ENCODE assay signal across 9 cellular contexts in genomic region chr10:89369142-89370105, GRCh38. TPM values are rescaled to one million over a fixed set of nuclear protein-coding genes. Genes with fewer than 3 reads are reported as not detected.
DNase-seq lines count a peak whose midpoint lies in the region; ATAC-seq and TF ChIP-seq lines count a peak whose summit lies in the region.
"Had no signal": no experiment of that assay in that cellular context is flagged by ENCODE, and none has a peak within 500 bp of the region (broad histone marks: within the 10 kb centered on the region; RNA-seq: fewer than 3 reads in every experiment).

No MANE protein-coding gene starts in this region.

- H3K36me3 ChIP-seq in Caco-2 (ENCODE audit: control insufficient read depth, insufficient read depth, low read length) (no peaks in the 10 kb centered on the region), lower lobe of right lung (no peaks in the 10 kb centered on the region)

- H3K4me1 Mint-ChIP-seq in Caco-2 (ENCODE audit: low read depth, unreplicated experiment) (peaks cover 20% of the 10 kb centered on the region), glutamatergic neuron (ENCODE audit: low read depth, unreplicated experiment) (no peaks in the 10 kb centered on the region)

- no peak for DNase-seq in Caco-2
- DNase-seq in HL-60 (ENCODE audit: low read depth in 1 of 2, low spot score in 1 of 2), result no peak
- peak; percentile 68 for DNase-seq in astrocyte of the spinal cord (ENCODE audit: low read depth, low spot score)
- DNase-seq in lower lobe of right lung, result no peak
- DNase-seq in stimulated activated CD4-positive, alpha-beta T cell treated with anti-CD3 and anti-CD28 coated beads, Interleukin-2, amount 100 ng/mL, for 24 hours, result no peak
- no peak for DNase-seq in lower leg skin (ENCODE audit: low spot score in 2 of 2)
- DNase-seq in glutamatergic neuron, result no peak
- DNase-seq in DMS79 treated with DMSO at 0.1 percent for 48 hours (lab: John Stamatoyannopoulos, UW), result no peak

- H3K27me3 ChIP-seq in Caco-2 (replicated peaks; ENCODE audit: control insufficient read depth, insufficient read depth, low read length) (no peaks in the 10 kb centered on the region), HL-60 (ENCODE audit: insufficient read depth, poor library complexity, severe bottlenecking) (peaks cover 2% of the 10 kb centered on the region), lower lobe of right lung (ENCODE audit: low read depth) (no peaks in the 10 kb centered on the region)

- TF ChIP-seq POLR2A in lower leg skin (IDR thresholded peaks at IDR 0.05), result no peak

- H3K4me3 ChIP-seq in Caco-2 (ENCODE audit: low read depth, low read length) (no peak overlapping the region), HL-60 (replicated peaks; ENCODE audit: insufficient read depth, low read length) (no peak overlapping the region), astrocyte of the spinal cord (ENCODE audit: low read depth, low read length) (no peak overlapping the region), lower lobe of right lung (no peak overlapping the region), lower leg skin (ENCODE audit: low read depth, poor library complexity, severe bottlenecking) (no peak overlapping the region)

- TF ChIP-seq CTCF in Caco-2 (IDR thresholded peaks at IDR 0.05; ENCODE audit: insufficient read depth in 1 of 2, low read depth in 1 of 2, low read length in 1 of 2, severe bottlenecking in 1 of 2, unreplicated experiment in 1 of 2) (peak; percentile 53 to 54), HL-60 (IDR thresholded peaks at IDR 0.05; ENCODE audit: insufficient read depth, low read length) (peak; percentile 39), astrocyte of the spinal cord (IDR thresholded peaks at IDR 0.05; ENCODE audit: low read depth, low read length) (peak; percentile 63), lower lobe of right lung (IDR thresholded peaks at IDR 0.05) (peak; percentile 58), lower leg skin (IDR thresholded peaks at IDR 0.05) (no peak), glutamatergic neuron (IDR thresholded peaks at IDR 0.05; ENCODE audit: partially characterized antibody, unreplicated experiment) (no peak)

- peak; percentile 37 to 38 for ATAC-seq in lower lobe of right lung

- H3K27ac ChIP-seq in HL-60 (replicated peaks) (no peak overlapping the region), lower lobe of right lung (no peak overlapping the region)

- no peaks in the 10 kb centered on the region for H3K36me3 Mint-ChIP-seq in Caco-2 (ENCODE audit: insufficient read depth, unreplicated experiment)
- no peaks in the 10 kb centered on the region for H3K36me3 Mint-ChIP-seq in glutamatergic neuron (ENCODE audit: unreplicated experiment)
- H3K36me3 Mint-ChIP-seq: naive thymus-derived CD8-positive, alpha-beta T cell had no signal

- H3K27me3 Mint-ChIP-seq in Caco-2 (ENCODE audit: insufficient read depth, unreplicated experiment) (no peaks in the 10 kb centered on the region), glutamatergic neuron (ENCODE audit: unreplicated experiment) (no peaks in the 10 kb centered on the region)

- H3K9me3 Mint-ChIP-seq in Caco-2 (ENCODE audit: unreplicated experiment) (no peaks in the 10 kb centered on the region), glutamatergic neuron (ENCODE audit: unreplicated experiment) (peaks cover 2% of the 10 kb centered on the region)
- H3K9me3 Mint-ChIP-seq: naive thymus-derived CD8-positive, alpha-beta T cell had no signal

- in situ Hi-C loops in astrocyte of the spinal cord (cut with HindIII; ENCODE audit: low sequenced_read_pairs), result no loop called here

- 54 to 64% methylated on average over 5 of the region's 5 CpGs for WGBS in lower leg skin, 2 donors

- H3K4me1 ChIP-seq in Caco-2 (peaks cover 25% of the 10 kb centered on the region), lower lobe of right lung (peaks cover 36% of the 10 kb centered on the region)

- H3K9me3 ChIP-seq in Caco-2 (no peaks in the 10 kb centered on the region), lower lobe of right lung (no peaks in the 10 kb centered on the region)

- H3K27ac Mint-ChIP-seq in Caco-2 (ENCODE audit: unreplicated experiment), result no peak overlapping the region
- no peak overlapping the region for H3K27ac Mint-ChIP-seq in glutamatergic neuron (ENCODE audit: unreplicated experiment)

- CTCF ChIA-PET in Caco-2 (lab: Charles Lee), result interaction anchor here (0.6 to 1.7 kb wide), 6 partner anchors 18 to 118 kb away, joined by 3 to 7 read pairs (median 4); partner anchors contain the start of genes IFIT2 and LIPA

- POLR2A ChIA-PET in Caco-2 (lab: Charles Lee), result interaction anchor here (1.1 to 1.2 kb wide), 2 partner anchors 18 to 20 kb away, joined by 4 to 7 read pairs; no protein-coding TSS in a partner anchor

- BruUV-seq in Caco-2 (replicated peaks; lab: Mats Ljungman, UMichigan), result no TSS peak

- H3K4me3 Mint-ChIP-seq in Caco-2 (ENCODE audit: unreplicated experiment), result no peak overlapping the region
- no peak overlapping the region for H3K4me3 Mint-ChIP-seq in glutamatergic neuron (ENCODE audit: unreplicated experiment)

- intact Hi-C loops in Caco-2 (cut with micrococcal nuclease; ENCODE audit: unreplicated experiment), result loop anchor here (1.0 kb wide), 2 partner anchors 20 to 76 kb away; no protein-coding TSS in a partner anchor
- intact Hi-C loops in lower lobe of right lung (cut with DNase I), result no loop called here
- intact Hi-C loops in lower leg skin (cut with DNase I; ENCODE audit: low total_unique reads), result no loop called here

RNA-seq across cellular contexts. Expression of gene IFIT1B, which starts 8.4 kb away (rescaled TPM):
- total RNA-seq in Caco-2 (2022) (not detected in 2 replicates), lower lobe of right lung (not detected), lower leg skin (not detected), glutamatergic neuron (ENCODE audit: unreplicated experiment) (not detected)
- total RNA-seq: naive thymus-derived CD8-positive, alpha-beta T cell had no signal

RNA-seq across cellular contexts. Expression of gene IFIT1, which starts 23.0 kb away (rescaled TPM):
- 4.3 and 5.4 TPM in 2 replicates for total RNA-seq in Caco-2 (2022)
- 71.8 TPM for total RNA-seq in lower lobe of right lung
- total RNA-seq in lower leg skin, result 1 to 10 TPM in 3 of 4 donors, under 1 TPM in 1; 0.72 to 6.2 (median 4.7) TPM
- total RNA-seq in glutamatergic neuron (ENCODE audit: unreplicated experiment), result not detected

RNA-seq across cellular contexts. Expression of gene IFIT3, which starts 41.6 kb away (rescaled TPM):
- total RNA-seq in Caco-2 (2022), result 1.5 and 1.8 TPM in 2 replicates
- total RNA-seq in lower lobe of right lung, result 117 TPM
- total RNA-seq in lower leg skin, result 1 to 10 TPM; 1.1 to 8.2 (median 3.7) TPM
- total RNA-seq in glutamatergic neuron (ENCODE audit: unreplicated experiment), result not detected

RNA-seq across cellular contexts. Expression of gene IFIT5, which starts 44.9 kb away (rescaled TPM):
- total RNA-seq in Caco-2 (2022) (2.3 and 2.4 TPM in 2 replicates), lower lobe of right lung (25.3 TPM), lower leg skin (10 to 100 TPM in 1 of 4 donors, 1 to 10 TPM in 3; 6.1 to 10.3 (median 7.3) TPM), glutamatergic neuron (ENCODE audit: unreplicated experiment) (5.1 TPM)

Comparison
In these comparisons a context has a peak if more than half of its experiments do, and no peak if none do; other contexts are left out.
1. CTCF ChIP-seq: peak in Caco-2 (2 of 2), HL-60 (single experiment), astrocyte of the spinal cord (single experiment) and lower lobe of right lung (single experiment); none in lower leg skin (0 of 3) and glutamatergic neuron (single experiment).
2. RNA of gene IFIT1, which starts 23.0 kb away (total RNA-seq): 71.8 TPM in lower lobe of right lung (single experiment); 4.3 to 5.4 TPM in Caco-2, 0.72 to 6.2 TPM in lower leg skin and not detected in glutamatergic neuron (single experiment); every median in the first group is over 10 times any median in the second.
3. RNA of gene IFIT3, which starts 41.6 kb away (total RNA-seq): 117 TPM in lower lobe of right lung (single experiment); 1.1 to 8.2 TPM in lower leg skin, 1.5 to 1.8 TPM in Caco-2 and not detected in glutamatergic neuron (single experiment); every median in the first group is over 10 times any median in the second.